7 cellular contexts compared by ENCODE assay signal in the genomic region with DNA sequence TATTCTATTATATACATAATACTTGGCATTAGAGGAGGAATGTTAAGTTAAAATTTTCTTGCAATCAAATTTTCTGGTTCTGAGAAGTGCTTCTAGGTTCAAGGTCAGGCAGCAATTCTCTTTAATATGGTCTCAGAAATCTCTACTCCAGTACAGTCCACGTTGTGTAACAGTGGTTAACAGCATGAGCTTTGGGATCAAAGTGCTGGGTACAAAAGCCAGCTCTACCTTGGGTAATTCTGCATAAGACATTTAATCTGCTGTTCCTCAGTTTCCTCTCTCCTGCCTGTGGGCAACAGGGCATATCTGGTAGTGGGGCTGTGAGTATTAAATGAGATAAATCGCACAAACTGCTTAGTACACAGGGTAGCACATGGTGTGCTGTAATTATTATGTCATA.
"Had no signal": no experiment of that assay in that cellular context is flagged by ENCODE, and none has a peak within 500 bp of the region (broad histone marks: within the 10 kb centered on the region; RNA-seq: fewer than 3 reads in every experiment).

No MANE protein-coding gene starts in this region.

- H3K36me3 ChIP-seq: HAP-1 had no signal

- H3K9ac ChIP-seq: GM23248 had no signal

- H2AFZ ChIP-seq: GM23248 had no signal

- H3K27ac ChIP-seq: GM23248 had no signal

- H3K9me3 ChIP-seq: HAP-1 had no signal

- H3K4me3 ChIP-seq: GM23248, HAP-1 had no signal

- FAIRE-seq: HTR-8/SVneo had no signal

- ATAC-seq: HCT116 had no signal

- DNase-seq: GM23248, GOT3, H7, KBM-7 had no signal
